24 cellular contexts compared by ENCODE assay signal in the genomic region with DNA sequence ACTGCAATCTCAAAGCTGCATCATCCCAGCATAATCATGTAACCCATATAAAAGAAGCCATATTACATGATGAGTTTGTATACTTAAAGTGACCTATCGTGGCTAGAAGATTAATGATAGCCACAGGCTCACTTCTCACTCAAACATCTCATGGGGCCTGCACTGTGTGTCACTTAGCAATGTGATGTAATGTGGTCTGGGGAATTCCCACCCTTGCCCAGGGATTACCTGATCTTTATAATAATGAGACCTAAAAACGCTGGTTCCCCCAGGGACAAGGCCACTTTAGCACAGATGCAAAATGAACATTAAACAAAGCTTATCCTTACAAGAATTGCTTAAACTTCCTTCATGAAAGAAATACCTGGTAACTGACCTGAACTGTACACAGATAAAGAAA.
"Had no signal": no experiment of that assay in that cellular context is flagged by ENCODE, and none has a peak within 500 bp of the region (broad histone marks: within the 10 kb centered on the region; RNA-seq: fewer than 3 reads in every experiment).

No MANE protein-coding gene starts in this region.

- H3K27ac Mint-ChIP-seq: immature natural killer cell, memory B cell had no signal

- H3K27me3 ChIP-seq: dorsolateral prefrontal cortex, esophagus squamous epithelium, gastrocnemius medialis, heart left ventricle, hepatocyte had no signal

- H3K36me3 Mint-ChIP-seq: immature natural killer cell, memory B cell had no signal

- H3K4me3 Mint-ChIP-seq: immature natural killer cell, memory B cell had no signal

- H3K4me3 ChIP-seq: coronary artery, dorsolateral prefrontal cortex, esophagus squamous epithelium, gastrocnemius medialis, heart left ventricle, hepatocyte, lower lobe of right lung had no signal

- H3K79me2 ChIP-seq: hepatocyte had no signal

- H3K27ac ChIP-seq: coronary artery, dorsolateral prefrontal cortex, epithelial cell of prostate, esophagus squamous epithelium, gastrocnemius medialis, heart left ventricle, hepatocyte, lower lobe of right lung had no signal

- H3K4me2 ChIP-seq: hepatocyte had no signal

- H3K9me3 ChIP-seq: gastrocnemius medialis, lower lobe of right lung had no signal

- H3K36me3 ChIP-seq: esophagus squamous epithelium, gastrocnemius medialis, heart left ventricle, lower lobe of right lung had no signal

- H3K4me1 Mint-ChIP-seq: memory B cell had no signal

- H2AFZ ChIP-seq: hepatocyte had no signal

- H3K27me3 Mint-ChIP-seq: memory B cell had no signal

- DNase-seq: dermis blood vessel endothelial cell; dorsolateral prefrontal cortex; effector CD4-positive, alpha-beta T cell; effector memory CD4-positive, alpha-beta T cell; erythroblast; esophagus squamous epithelium; foreskin fibroblast; foreskin melanocyte; gastrocnemius medialis; heart left ventricle; hypothalamus; immature natural killer cell; islet precursor cell; kidney; kidney glomerular epithelial cell; left colon; left ventricle myocardium superior; lower lobe of right lung; mesendoderm; midbrain had no signal

- H3K4me1 ChIP-seq: esophagus squamous epithelium, gastrocnemius medialis, heart left ventricle, lower lobe of right lung had no signal
